8 cellular contexts compared by ENCODE assay signal in genomic region chrX:15789979-15790765, GRCh38. TPM values are rescaled to one million over a fixed set of nuclear protein-coding genes. Genes with fewer than 3 reads are reported as not detected.
DNase-seq lines count a peak whose midpoint lies in the region; ATAC-seq, FAIRE-seq and TF ChIP-seq lines count a peak whose summit lies in the region.

A gene with protein sequence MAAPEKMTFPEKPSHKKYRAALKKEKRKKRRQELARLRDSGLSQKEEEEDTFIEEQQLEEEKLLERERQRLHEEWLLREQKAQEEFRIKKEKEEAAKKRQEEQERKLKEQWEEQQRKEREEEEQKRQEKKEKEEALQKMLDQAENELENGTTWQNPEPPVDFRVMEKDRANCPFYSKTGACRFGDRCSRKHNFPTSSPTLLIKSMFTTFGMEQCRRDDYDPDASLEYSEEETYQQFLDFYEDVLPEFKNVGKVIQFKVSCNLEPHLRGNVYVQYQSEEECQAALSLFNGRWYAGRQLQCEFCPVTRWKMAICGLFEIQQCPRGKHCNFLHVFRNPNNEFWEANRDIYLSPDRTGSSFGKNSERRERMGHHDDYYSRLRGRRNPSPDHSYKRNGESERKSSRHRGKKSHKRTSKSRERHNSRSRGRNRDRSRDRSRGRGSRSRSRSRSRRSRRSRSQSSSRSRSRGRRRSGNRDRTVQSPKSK (plus strand): TSS chrX:15790484. CDS start chrX:15790496, 12 bp downstream.

- no peaks in the 10 kb centered on the region for H4K20me1 ChIP-seq in keratinocyte (ENCODE audit: control insufficient read depth, extremely low read depth, insufficient read depth, low read length)

- H3K9me3 ChIP-seq in keratinocyte (ENCODE audit: control insufficient read depth, low read depth, low read length): no peaks in the 10 kb centered on the region

- peak within 1 kb of the TSS; percentile 76 for H3K4me3 ChIP-seq in WI38 (ENCODE audit: low read depth, low read length)
- peak within 1 kb of the TSS; percentile 79 to 97 (median 96) for H3K4me3 ChIP-seq in keratinocyte (ENCODE audit: control insufficient read depth in 2 of 3, extremely low read depth in 1 of 3, insufficient read depth in 2 of 3, low read depth in 1 of 3, low read length in 3 of 3)

- ATAC-seq in GM18873 (IDR thresholded peaks at IDR 0.05; ENCODE audit: low FRiP score, unreplicated experiment) (peak; percentile 90), HG03108 (IDR thresholded peaks at IDR 0.05; ENCODE audit: unreplicated experiment) (peak; percentile 92)

- no peak for TF ChIP-seq CTCF in WI38 (IDR thresholded peaks at IDR 0.05; ENCODE audit: low read depth, low read length)
- TF ChIP-seq CTCF in keratinocyte (optimal IDR thresholded peaks at IDR 0.05 in 1 of 3, IDR thresholded peaks at IDR 0.05 in 1 of 3, conservative IDR thresholded peaks at IDR 0.05 in 1 of 3; ENCODE audit: extremely low read depth in 1 of 3, insufficient read depth in 2 of 3, low read length in 3 of 3): no peak

- H3K27me3 ChIP-seq in keratinocyte (ENCODE audit: control insufficient read depth, extremely low read depth, insufficient read depth, low read length): no peaks in the 10 kb centered on the region

- H3K27ac ChIP-seq in caudate nucleus (ENCODE audit: low read depth, low read length) (peak within 1 kb of the TSS; percentile 66), keratinocyte (ENCODE audit: control insufficient read depth, insufficient read depth, low read length) (peak within 1 kb of the TSS; percentile 76)

- peak within 1 kb of the TSS; percentile 92 for H3K4me2 ChIP-seq in keratinocyte (ENCODE audit: control insufficient read depth, extremely low read depth, insufficient read depth, low read depth, low read length)

- dilution Hi-C loops in keratinocyte (cut with MboI; ENCODE audit: extremely low pct_ligation_motif_present, low sequenced_read_pairs): no loop called here

- peak within 1 kb of the TSS; percentile 90 for H3K9ac ChIP-seq in keratinocyte (ENCODE audit: control insufficient read depth, extremely low read depth, insufficient read depth, low read length)

- H2AFZ ChIP-seq in keratinocyte (ENCODE audit: control insufficient read depth, low read length): peak within 1 kb of the TSS; percentile 99

- peak; percentile 34 for FAIRE-seq in keratinocyte (lab: Jason Lieb, UNC)

- H3K4me1 ChIP-seq in keratinocyte (ENCODE audit: control insufficient read depth, extremely low read depth, insufficient read depth, low read length): peaks cover 6% of the 10 kb centered on the region

- H3K36me3 ChIP-seq in keratinocyte (ENCODE audit: control insufficient read depth in 2 of 2, extremely low read depth in 1 of 2, insufficient read depth in 2 of 2, low read length in 2 of 2): no peaks in the 10 kb centered on the region

- peak; percentile 97 for DNase-seq in AG08395 (ENCODE audit: low spot score)
- peak; percentile 95 for DNase-seq in NCI-H2227 (lab: John Stamatoyannopoulos, UW; ENCODE audit: unreplicated experiment)
- peak in 60 of 61 donors; percentile 13 to 94 (median 74) for DNase-seq in caudate nucleus (lab: John Stamatoyannopoulos, UW)
- no peak for DNase-seq in keratinocyte (ENCODE audit: low read depth, low spot score)
- peak; percentile 74 to 86 (median 79) for DNase-seq in stimulated activated CD4-positive, alpha-beta T cell treated with anti-CD3 and anti-CD28 coated beads, Interleukin-12 subunit alpha, Interleukin-12 subunit beta, amount 100 ng/mL, for 48 hours (ENCODE audit: low read depth in 2 of 3, low spot score in 1 of 3)

- no peaks in the 10 kb centered on the region for H3K9me1 ChIP-seq in keratinocyte (ENCODE audit: control insufficient read depth, extremely low read depth, insufficient read depth, low read length)

- H3K79me2 ChIP-seq in keratinocyte (ENCODE audit: control insufficient read depth, insufficient read depth, low read length): peaks cover 26% of the 10 kb centered on the region

RNA-seq across cellular contexts. Expression of the gene that starts here (rescaled TPM):
- polyA plus RNA-seq in keratinocyte: 7.4 to 13.7 TPM (median 9.5 TPM) in 3 replicates
- 65.8 TPM for polyA plus RNA-seq in keratinocyte (2011; ENCODE audit: low read depth)
- 9.7 and 11.0 TPM in 2 replicates for polyA plus RNA-seq in keratinocyte (2011; cell fraction: cytosol; rRNA removed)
- 18.2 and 22.5 TPM in 2 replicates for polyA plus RNA-seq in keratinocyte (2011; cell fraction: nucleus; rRNA removed)
- polyA plus RNA-seq in keratinocyte (2012; ENCODE audit: low replicate concordance): 13.2 and 13.9 TPM in 2 replicates
- 2.0 to 4.0 TPM (median 3.8 TPM) in 3 replicates for polyA minus RNA-seq in keratinocyte
- polyA minus RNA-seq in keratinocyte (2011; cell fraction: cytosol; rRNA and poly(A)+ RNA removed): 4.2 TPM
- 3.1 and 3.4 TPM in 2 replicates for polyA minus RNA-seq in keratinocyte (2011; cell fraction: nucleus; rRNA and poly(A)+ RNA removed)
